Comparison of ENCODE assay signal across 8 cellular contexts in genomic region chr1:160098852-160099647, GRCh38. TPM values are rescaled to one million over a fixed set of nuclear protein-coding genes. Genes with fewer than 3 reads are reported as not detected.
DNase-seq lines count a peak whose midpoint lies in the region; ATAC-seq, FAIRE-seq and TF ChIP-seq lines count a peak whose summit lies in the region.

No MANE protein-coding gene starts in this region.

- H3K79me2 ChIP-seq in astrocyte (ENCODE audit: insufficient read depth, low read length): no peaks in the 10 kb centered on the region

- peak overlapping the region; percentile 53 for H3K27ac Mint-ChIP-seq in astrocyte (ENCODE audit: unreplicated experiment)

- ATAC-seq in GM18505 (IDR thresholded peaks at IDR 0.05; ENCODE audit: unreplicated experiment): peak; percentile 79
- peak; percentile 77 for ATAC-seq in HG02938 (IDR thresholded peaks at IDR 0.05; ENCODE audit: unreplicated experiment)
- peak; percentile 93 for ATAC-seq in aorta (ENCODE audit: low FRiP score)

- peaks cover 15% of the 10 kb centered on the region for H3K4me1 ChIP-seq in astrocyte (ENCODE audit: insufficient read depth, low read length)
- no peaks in the 10 kb centered on the region for H3K4me1 ChIP-seq in aorta (ENCODE audit: control insufficient read depth in 1 of 2, insufficient read depth in 2 of 2, low read length in 2 of 2)

- no peak for TF ChIP-seq CTCF in astrocyte (IDR thresholded peaks at IDR 0.05; ENCODE audit: insufficient read depth, low read depth, low read length)

- TF ChIP-seq POLR2A in GM18505 (IDR thresholded peaks at IDR 0.05; ENCODE audit: borderline replicate concordance, extremely low read depth, insufficient read depth, insufficient read length): no peak

- H3K9ac ChIP-seq in astrocyte (ENCODE audit: low read length): peak overlapping the region; percentile 69

- no peaks in the 10 kb centered on the region for H3K27me3 ChIP-seq in astrocyte (ENCODE audit: insufficient read depth, low read length)
- H3K27me3 ChIP-seq in aorta (ENCODE audit: control insufficient read depth in 1 of 2, insufficient read depth in 2 of 2, low read length in 1 of 2): no peaks in the 10 kb centered on the region

- H3K4me2 ChIP-seq in astrocyte (ENCODE audit: low read length): peak overlapping the region; percentile 87

- DNase-seq in NCI-H187 (lab: John Stamatoyannopoulos, UW): peak; percentile 99 to 100
- DNase-seq in T-helper 22 cell (ENCODE audit: low read depth): peak; percentile 97
- DNase-seq in astrocyte (ENCODE audit: low read depth): peak; percentile 74
- peak; percentile 98 for DNase-seq in hepatic stellate cell (ENCODE audit: low spot score)
- peak; percentile 70 for DNase-seq in renal cortical epithelial cell (ENCODE audit: low read depth)
- peak; percentile 99 to 100 for DNase-seq in aorta

- no peaks in the 10 kb centered on the region for H3K27me3 Mint-ChIP-seq in astrocyte (ENCODE audit: low read depth, unreplicated experiment)

- H3K4me3 ChIP-seq in astrocyte (ENCODE audit: insufficient read depth, low read depth, low read length) (peak overlapping the region; percentile 46), aorta (ENCODE audit: low read length in 2 of 2) (peak overlapping the region in 1 of 2 donors; percentile 31)

- peaks cover 6% of the 10 kb centered on the region for H4K20me1 ChIP-seq in astrocyte (ENCODE audit: insufficient read depth, low read length)

- H3K9me3 ChIP-seq in astrocyte (ENCODE audit: insufficient read depth, low read depth, low read length) (no peaks in the 10 kb centered on the region), aorta (ENCODE audit: control insufficient read depth, low read length) (no peaks in the 10 kb centered on the region)

- peaks cover 30% of the 10 kb centered on the region for H3K4me1 Mint-ChIP-seq in astrocyte (ENCODE audit: low read depth, unreplicated experiment)

- intact Hi-C loops in aorta (cut with DNase I): loop anchor here in 1 of 2 donors (2.0 to 5.0 kb wide), 3 partner anchors 163 to 186 kb away; partner anchors contain the start of genes DCAF8 and PEX19

- peak overlapping the region; percentile 60 for H3K4me3 Mint-ChIP-seq in astrocyte (ENCODE audit: unreplicated experiment)

- H2AFZ ChIP-seq in astrocyte (ENCODE audit: low read depth, low read length): peak overlapping the region; percentile 91

- H3K9me3 Mint-ChIP-seq in astrocyte (ENCODE audit: unreplicated experiment): no peaks in the 10 kb centered on the region

- WGBS in aorta, 2 donors: 2 to 5% methylated on average over 20 to 40 of the region's 40 CpGs

- no peak overlapping the region for H3K27ac ChIP-seq in astrocyte (ENCODE audit: low read depth, low read length)
- peak overlapping the region; percentile 68 to 96 for H3K27ac ChIP-seq in aorta (ENCODE audit: low read depth in 1 of 2, low read length in 2 of 2)

- no peak for FAIRE-seq in astrocyte (lab: Jason Lieb, UNC)

- H3K36me3 Mint-ChIP-seq in astrocyte (ENCODE audit: low read depth, unreplicated experiment): no peaks in the 10 kb centered on the region

- H3K36me3 ChIP-seq in astrocyte (ENCODE audit: insufficient read depth, low read length) (no peaks in the 10 kb centered on the region), aorta (ENCODE audit: control insufficient read depth in 1 of 2, insufficient read depth in 2 of 2, low read length in 1 of 2) (no peaks in the 10 kb centered on the region)

RNA-seq across cellular contexts. Expression of gene IGSF8, which starts 0.6 kb away (rescaled TPM):
- total RNA-seq in astrocyte (42.8 and 45.8 TPM in 2 replicates), renal cortical epithelial cell (56.1 and 59.4 TPM in 2 replicates), aorta (10 to 100 TPM; 29.5 to 33.5 TPM)
- polyA plus RNA-seq in aorta: 10 to 100 TPM; 10.5 to 48.0 TPM

RNA-seq across cellular contexts. Expression of gene ATP1A2, which starts 16.5 kb away (rescaled TPM):
- total RNA-seq in astrocyte (2.5 and 3.5 TPM in 2 replicates), renal cortical epithelial cell (0.10 TPM in 1 of 2 replicates, not detected in the other), aorta (10 to 100 TPM; 24.8 to 27.7 TPM)
- polyA plus RNA-seq in aorta: 10 to 100 TPM; 15.3 to 26.9 TPM

RNA-seq across cellular contexts. Expression of gene KCNJ9, which starts 17.7 kb away (rescaled TPM):
- total RNA-seq in astrocyte (not detected in 2 replicates), renal cortical epithelial cell (not detected in 2 replicates), aorta (not detected)
- not detected for polyA plus RNA-seq in aorta

RNA-seq across cellular contexts. Expression of gene KCNJ10, which starts 29.1 kb away (rescaled TPM):
- total RNA-seq in astrocyte (0.27 and 0.29 TPM in 2 replicates), renal cortical epithelial cell (0.15 TPM in 1 of 2 replicates, not detected in the other), aorta (under 1 TPM; 0.10 to 0.24 TPM)
- under 1 TPM in 1 of 2 donors, not detected in 1; 0.63 TPM for polyA plus RNA-seq in aorta

RNA-seq across cellular contexts. Expression of gene ATP1A4, which starts 52.4 kb away (rescaled TPM):
- total RNA-seq in astrocyte (not detected in 2 replicates), renal cortical epithelial cell (not detected in 2 replicates), aorta (under 1 TPM in 1 of 2 donors, not detected in 1; 0.19 TPM)
- under 1 TPM in 1 of 2 donors, not detected in 1; 0.36 TPM for polyA plus RNA-seq in aorta
